In the genomic region with DNA sequence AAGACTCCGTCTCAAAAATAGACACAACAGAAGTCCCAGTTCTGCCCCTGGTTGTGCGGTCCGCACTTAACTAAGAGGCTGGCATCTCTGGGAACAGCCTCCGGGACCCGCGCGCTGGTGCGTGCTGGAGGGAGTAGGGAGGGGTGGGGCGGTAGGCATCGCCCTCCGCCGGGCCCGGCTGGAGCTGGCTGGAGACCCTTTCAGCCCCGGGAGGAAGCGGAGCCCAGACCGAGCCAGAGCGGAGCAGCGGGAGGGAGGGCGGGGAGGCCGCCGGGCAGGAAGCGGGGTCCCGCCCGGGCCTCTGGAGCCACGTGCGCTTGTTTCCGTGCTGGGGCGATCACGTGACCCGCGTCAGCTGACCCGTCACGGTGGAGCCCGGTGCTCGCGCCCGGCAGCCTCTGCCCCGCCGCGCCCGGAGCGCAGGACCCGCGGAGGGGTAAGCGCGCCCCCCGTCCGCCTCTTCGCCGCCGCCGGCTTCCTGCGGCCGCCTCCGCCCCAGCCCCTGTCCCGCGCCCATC, we compare ENCODE assay signal across 1 cellular context.
TF ChIP-seq lines count a peak whose summit lies in the region.

Gene WDR81, plus strand, starts transcription at position 354 of the 518 bp plus-strand sequence. CDS start 256 bp downstream, outside the sequence.

TF ChIP-seq in K562, 482 proteins besides CTCF, POLR2A, EP300 and RAD21 (continued from another document and continues in another):
- TF ChIP-seq, protein P1, sequence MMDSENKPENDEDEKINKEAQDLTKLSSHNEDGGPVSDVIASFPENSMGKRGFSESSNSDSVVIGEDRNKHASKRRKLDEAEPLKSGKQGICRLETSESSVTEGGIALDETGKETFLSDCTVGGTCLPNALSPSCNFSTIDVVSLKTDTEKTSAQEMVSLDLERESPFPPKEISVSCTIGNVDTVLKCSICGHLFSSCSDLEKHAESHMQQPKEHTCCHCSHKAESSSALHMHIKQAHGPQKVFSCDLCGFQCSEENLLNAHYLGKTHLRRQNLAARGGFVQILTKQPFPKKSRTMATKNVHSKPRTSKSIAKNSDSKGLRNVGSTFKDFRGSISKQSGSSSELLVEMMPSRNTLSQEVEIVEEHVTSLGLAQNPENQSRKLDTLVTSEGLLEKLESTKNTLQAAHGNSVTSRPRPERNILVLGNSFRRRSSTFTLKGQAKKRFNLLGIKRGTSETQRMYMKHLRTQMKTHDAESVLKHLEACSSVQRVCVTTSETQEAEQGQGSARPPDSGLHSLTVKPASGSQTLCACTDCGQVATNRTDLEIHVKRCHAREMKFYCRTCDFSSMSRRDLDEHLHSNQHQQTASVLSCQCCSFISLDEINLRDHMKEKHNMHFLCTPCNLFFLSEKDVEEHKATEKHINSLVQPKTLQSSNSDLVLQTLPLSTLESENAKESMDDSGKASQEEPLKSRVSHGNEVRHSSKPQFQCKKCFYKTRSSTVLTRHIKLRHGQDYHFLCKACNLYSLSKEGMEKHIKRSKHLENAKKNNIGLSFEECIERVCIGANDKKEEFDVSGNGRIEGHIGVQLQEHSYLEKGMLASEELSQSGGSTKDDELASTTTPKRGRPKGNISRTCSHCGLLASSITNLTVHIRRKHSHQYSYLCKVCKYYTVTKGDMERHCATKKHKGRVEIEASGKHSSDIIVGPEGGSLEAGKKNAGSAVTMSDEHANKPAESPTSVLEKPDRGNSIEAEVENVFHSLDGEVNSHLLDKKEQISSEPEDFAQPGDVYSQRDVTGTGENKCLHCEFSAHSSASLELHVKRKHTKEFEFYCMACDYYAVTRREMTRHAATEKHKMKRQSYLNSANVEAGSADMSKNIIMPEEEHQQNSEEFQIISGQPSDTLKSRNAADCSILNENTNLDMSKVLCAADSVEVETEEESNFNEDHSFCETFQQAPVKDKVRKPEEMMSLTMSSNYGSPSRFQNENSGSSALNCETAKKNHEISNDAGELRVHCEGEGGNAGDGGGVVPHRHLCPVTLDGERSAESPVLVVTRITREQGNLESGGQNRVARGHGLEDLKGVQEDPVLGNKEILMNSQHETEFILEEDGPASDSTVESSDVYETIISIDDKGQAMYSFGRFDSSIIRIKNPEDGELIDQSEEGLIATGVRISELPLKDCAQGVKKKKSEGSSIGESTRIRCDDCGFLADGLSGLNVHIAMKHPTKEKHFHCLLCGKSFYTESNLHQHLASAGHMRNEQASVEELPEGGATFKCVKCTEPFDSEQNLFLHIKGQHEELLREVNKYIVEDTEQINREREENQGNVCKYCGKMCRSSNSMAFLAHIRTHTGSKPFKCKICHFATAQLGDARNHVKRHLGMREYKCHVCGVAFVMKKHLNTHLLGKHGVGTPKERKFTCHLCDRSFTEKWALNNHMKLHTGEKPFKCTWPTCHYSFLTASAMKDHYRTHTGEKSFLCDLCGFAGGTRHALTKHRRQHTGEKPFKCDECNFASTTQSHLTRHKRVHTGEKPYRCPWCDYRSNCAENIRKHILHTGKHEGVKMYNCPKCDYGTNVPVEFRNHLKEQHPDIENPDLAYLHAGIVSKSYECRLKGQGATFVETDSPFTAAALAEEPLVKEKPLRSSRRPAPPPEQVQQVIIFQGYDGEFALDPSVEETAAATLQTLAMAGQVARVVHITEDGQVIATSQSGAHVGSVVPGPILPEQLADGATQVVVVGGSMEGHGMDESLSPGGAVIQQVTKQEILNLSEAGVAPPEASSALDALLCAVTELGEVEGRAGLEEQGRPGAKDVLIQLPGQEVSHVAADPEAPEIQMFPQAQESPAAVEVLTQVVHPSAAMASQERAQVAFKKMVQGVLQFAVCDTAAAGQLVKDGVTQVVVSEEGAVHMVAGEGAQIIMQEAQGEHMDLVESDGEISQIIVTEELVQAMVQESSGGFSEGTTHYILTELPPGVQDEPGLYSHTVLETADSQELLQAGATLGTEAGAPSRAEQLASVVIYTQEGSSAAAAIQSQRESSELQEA (IDR thresholded peaks at IDR 0.05; ENCODE audit: low read depth): no peak
- no peak for TF ChIP-seq MTA2 (IDR thresholded peaks at IDR 0.05; ENCODE audit: low read depth)
- TF ChIP-seq THRB (CRISPR knock-in tag; conservative IDR thresholded peaks at IDR 0.05): no peak
- TF ChIP-seq GTF3C2 (IDR thresholded peaks at IDR 0.05; ENCODE audit: borderline replicate concordance, extremely low read depth, insufficient read length): no peak
- no peak for TF ChIP-seq RBM17 (IDR thresholded peaks at IDR 0.05; ENCODE audit: borderline replicate concordance, low read depth, low read length)
- TF ChIP-seq, protein P2, sequence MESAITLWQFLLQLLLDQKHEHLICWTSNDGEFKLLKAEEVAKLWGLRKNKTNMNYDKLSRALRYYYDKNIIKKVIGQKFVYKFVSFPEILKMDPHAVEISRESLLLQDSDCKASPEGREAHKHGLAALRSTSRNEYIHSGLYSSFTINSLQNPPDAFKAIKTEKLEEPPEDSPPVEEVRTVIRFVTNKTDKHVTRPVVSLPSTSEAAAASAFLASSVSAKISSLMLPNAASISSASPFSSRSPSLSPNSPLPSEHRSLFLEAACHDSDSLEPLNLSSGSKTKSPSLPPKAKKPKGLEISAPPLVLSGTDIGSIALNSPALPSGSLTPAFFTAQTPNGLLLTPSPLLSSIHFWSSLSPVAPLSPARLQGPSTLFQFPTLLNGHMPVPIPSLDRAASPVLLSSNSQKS (CRISPR knock-in tag; IDR thresholded peaks at IDR 0.05): no peak
- TF ChIP-seq GATAD2B (IDR thresholded peaks at IDR 0.05; ENCODE audit: borderline replicate concordance): peak; percentile 79; the same call in 1 of the 2 replicates
- no peak for TF ChIP-seq FOXK1 (CRISPR knock-in tag; IDR thresholded peaks at IDR 0.05; ENCODE audit: borderline replicate concordance)
- TF ChIP-seq SMARCB1 (IDR thresholded peaks at IDR 0.05; ENCODE audit: insufficient read length, low read depth): no peak
- TF ChIP-seq, protein P3, sequence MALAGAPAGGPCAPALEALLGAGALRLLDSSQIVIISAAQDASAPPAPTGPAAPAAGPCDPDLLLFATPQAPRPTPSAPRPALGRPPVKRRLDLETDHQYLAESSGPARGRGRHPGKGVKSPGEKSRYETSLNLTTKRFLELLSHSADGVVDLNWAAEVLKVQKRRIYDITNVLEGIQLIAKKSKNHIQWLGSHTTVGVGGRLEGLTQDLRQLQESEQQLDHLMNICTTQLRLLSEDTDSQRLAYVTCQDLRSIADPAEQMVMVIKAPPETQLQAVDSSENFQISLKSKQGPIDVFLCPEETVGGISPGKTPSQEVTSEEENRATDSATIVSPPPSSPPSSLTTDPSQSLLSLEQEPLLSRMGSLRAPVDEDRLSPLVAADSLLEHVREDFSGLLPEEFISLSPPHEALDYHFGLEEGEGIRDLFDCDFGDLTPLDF (CRISPR knock-in tag; IDR thresholded peaks at IDR 0.05): no peak
- TF ChIP-seq MGA (IDR thresholded peaks at IDR 0.05): peak; percentile 68
- no peak for TF ChIP-seq MTA3 (IDR thresholded peaks at IDR 0.05; ENCODE audit: borderline replicate concordance)
- no peak for TF ChIP-seq NBN (IDR thresholded peaks at IDR 0.05; ENCODE audit: low read depth)
- TF ChIP-seq MAFK (IDR thresholded peaks at IDR 0.05; ENCODE audit: low read length): no peak
- no peak for TF ChIP-seq FOXJ3 (CRISPR knock-in tag; IDR thresholded peaks at IDR 0.05)
- no peak for TF ChIP-seq TEAD4 (IDR thresholded peaks at IDR 0.05; ENCODE audit: low read length)
- TF ChIP-seq TEAD4 (CRISPR knock-in tag; IDR thresholded peaks at IDR 0.05; ENCODE audit: borderline replicate concordance): no peak
- TF ChIP-seq CREM (IDR thresholded peaks at IDR 0.05; ENCODE audit: low read depth): no peak
- TF ChIP-seq CHD4 (IDR thresholded peaks at IDR 0.05; ENCODE audit: insufficient read depth, insufficient replicate concordance, low read depth, low read length, poor library complexity, severe bottlenecking): no peak
- TF ChIP-seq ERF (CRISPR knock-in tag; IDR thresholded peaks at IDR 0.05): no peak
- TF ChIP-seq TGIF2 (CRISPR knock-in tag; IDR thresholded peaks at IDR 0.05): no peak
- no peak for TF ChIP-seq TBP (optimal IDR thresholded peaks at IDR 0.05; ENCODE audit: low read depth, low read length)
- TF ChIP-seq ZNF184 (CRISPR knock-in tag; IDR thresholded peaks at IDR 0.05): no peak
